ENCODE assay signal across 1 cellular context in genomic region chr6:30617565-30618269, GRCh38.
TF ChIP-seq lines count a peak whose summit lies in the region.

TSS of gene MRPS18B (plus strand) at chr6:30617840. CDS start at chr6:30617866, 26 bp downstream.

TF ChIP-seq in HepG2, 621 proteins besides CTCF, POLR2A, EP300 and RAD21 (continued from another document and continues in another):
- TF ChIP-seq ATF2 (CRISPR knock-in tag; IDR thresholded peaks at IDR 0.05): 0 out of 2 replicates have a peak, but pooled peaks have one; percentile 19
- peak; percentile 91 for TF ChIP-seq ZNF891 (CRISPR knock-in tag; IDR thresholded peaks at IDR 0.05)
- TF ChIP-seq NRL (CRISPR knock-in tag; IDR thresholded peaks at IDR 0.05; ENCODE audit: borderline replicate concordance): peak; percentile 53
- TF ChIP-seq KIAA2018 (CRISPR knock-in tag; IDR thresholded peaks at IDR 0.05; ENCODE audit: borderline replicate concordance): no peak
- no peak; the same call in 1 of the 2 replicates for TF ChIP-seq ISL2 (CRISPR knock-in tag; IDR thresholded peaks at IDR 0.05)
- 0 out of 2 replicates have a peak, but pooled peaks have one; percentile 15 for TF ChIP-seq TIGD3 (CRISPR knock-in tag; IDR thresholded peaks at IDR 0.05; ENCODE audit: borderline replicate concordance)
- TF ChIP-seq ZNF280B (CRISPR knock-in tag; IDR thresholded peaks at IDR 0.05; ENCODE audit: borderline replicate concordance): 0 out of 2 replicates have a peak, but pooled peaks have one; percentile 84
- TF ChIP-seq ZNF580 (CRISPR knock-in tag; IDR thresholded peaks at IDR 0.05; ENCODE audit: borderline replicate concordance, low read depth): no peak; the same call in 1 of the 2 replicates
- no peak for TF ChIP-seq ZNF816 (CRISPR knock-in tag; IDR thresholded peaks at IDR 0.05; ENCODE audit: borderline replicate concordance)
- TF ChIP-seq ZNF33B (CRISPR knock-in tag; IDR thresholded peaks at IDR 0.05): no peak
- 0 out of 2 replicates have a peak, but pooled peaks have one; percentile 18 for TF ChIP-seq NFIC (IDR thresholded peaks at IDR 0.05; ENCODE audit: low read length)
- no peak for TF ChIP-seq IKZF1 (IDR thresholded peaks at IDR 0.05)
- no peak for TF ChIP-seq ZSCAN29 (CRISPR knock-in tag; conservative IDR thresholded peaks at IDR 0.05)
- TF ChIP-seq MLLT10 (CRISPR knock-in tag; IDR thresholded peaks at IDR 0.05): no peak
- TF ChIP-seq ZKSCAN8 (CRISPR knock-in tag; IDR thresholded peaks at IDR 0.05; ENCODE audit: borderline replicate concordance): peak; percentile 65
- TF ChIP-seq CREM (IDR thresholded peaks at IDR 0.05): peak; percentile 86
- TF ChIP-seq CREM (CRISPR knock-in tag; IDR thresholded peaks at IDR 0.05): no peak
- no peak; the same call in 1 of the 2 replicates for TF ChIP-seq BCL3 (CRISPR knock-in tag; IDR thresholded peaks at IDR 0.05)
- no peak for TF ChIP-seq FOXC1 (CRISPR knock-in tag; IDR thresholded peaks at IDR 0.05; ENCODE audit: borderline replicate concordance)
- TF ChIP-seq ZNF331 (CRISPR knock-in tag; IDR thresholded peaks at IDR 0.05): peak; percentile 40
- no peak; the same call in 1 of the 2 replicates for TF ChIP-seq E2F1 (CRISPR knock-in tag; IDR thresholded peaks at IDR 0.05)
- TF ChIP-seq HMG20B (CRISPR knock-in tag; conservative IDR thresholded peaks at IDR 0.05): no peak
- peak; percentile 45; the same call in 1 of the 2 replicates for TF ChIP-seq ZNF609 (CRISPR knock-in tag; IDR thresholded peaks at IDR 0.05; ENCODE audit: borderline replicate concordance)
- peak; percentile 48 for TF ChIP-seq GATA4 (IDR thresholded peaks at IDR 0.05; ENCODE audit: borderline replicate concordance, low read depth)
- peak; percentile 95 for TF ChIP-seq ELF4 (CRISPR knock-in tag; IDR thresholded peaks at IDR 0.05; ENCODE audit: borderline replicate concordance)
- TF ChIP-seq ZNF276 (CRISPR knock-in tag; IDR thresholded peaks at IDR 0.05; ENCODE audit: low read depth): no peak
- TF ChIP-seq ZNF788 (CRISPR knock-in tag; IDR thresholded peaks at IDR 0.05; ENCODE audit: borderline replicate concordance): peak; percentile 43; the same call in 1 of the 2 replicates
- TF ChIP-seq HMGXB4 (CRISPR knock-in tag; IDR thresholded peaks at IDR 0.05; ENCODE audit: borderline replicate concordance in 1 of 2, low read depth in 1 of 2): no peak; a peak in 2 of 4 replicates
- peak; percentile 61 for TF ChIP-seq SRSF1 (optimal IDR thresholded peaks at IDR 0.05; ENCODE audit: low read depth, low read length)
